Comparison of ENCODE assay signal across 2 cellular contexts in the genomic region with DNA sequence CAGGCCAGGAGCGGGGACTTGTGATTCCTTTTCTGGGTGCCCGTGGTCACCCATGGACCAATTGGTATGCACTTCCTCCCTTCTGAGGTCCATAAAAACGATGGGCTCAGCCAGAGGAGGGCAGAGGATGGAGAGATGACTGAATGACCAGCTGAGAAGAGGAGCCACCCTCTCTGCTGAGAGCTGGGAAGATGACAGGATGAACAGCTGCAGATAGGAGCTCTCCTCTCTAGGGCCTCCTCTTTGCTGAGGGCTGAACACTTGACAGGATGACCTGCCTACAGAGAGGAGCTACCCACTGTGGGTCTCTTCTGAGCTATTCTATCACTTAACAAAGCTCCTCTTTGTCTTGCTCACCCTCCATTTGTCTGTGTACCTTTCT.
TF ChIP-seq lines count a peak whose summit lies in the region.

No MANE protein-coding gene starts in this region.

TF ChIP-seq in HepG2, 621 proteins besides CTCF, POLR2A, EP300 and RAD21:
- TF ChIP-seq ZNF619 (CRISPR knock-in tag; IDR thresholded peaks at IDR 0.05) = no peak
- no peak for TF ChIP-seq PTBP1 (IDR thresholded peaks at IDR 0.05; ENCODE audit: low read depth, low read length, poor library complexity, severe bottlenecking)
- no peak for TF ChIP-seq ZNF790 (CRISPR knock-in tag; IDR thresholded peaks at IDR 0.05; ENCODE audit: borderline replicate concordance)
- TF ChIP-seq TAF15 (IDR thresholded peaks at IDR 0.05; ENCODE audit: low read depth, low read length, poor library complexity, severe bottlenecking) = no peak
- TF ChIP-seq ZNF724P (CRISPR knock-in tag; IDR thresholded peaks at IDR 0.05; ENCODE audit: borderline replicate concordance) = no peak
- TF ChIP-seq ZNF446 (CRISPR knock-in tag; IDR thresholded peaks at IDR 0.05) = no peak
- TF ChIP-seq, protein P1, sequence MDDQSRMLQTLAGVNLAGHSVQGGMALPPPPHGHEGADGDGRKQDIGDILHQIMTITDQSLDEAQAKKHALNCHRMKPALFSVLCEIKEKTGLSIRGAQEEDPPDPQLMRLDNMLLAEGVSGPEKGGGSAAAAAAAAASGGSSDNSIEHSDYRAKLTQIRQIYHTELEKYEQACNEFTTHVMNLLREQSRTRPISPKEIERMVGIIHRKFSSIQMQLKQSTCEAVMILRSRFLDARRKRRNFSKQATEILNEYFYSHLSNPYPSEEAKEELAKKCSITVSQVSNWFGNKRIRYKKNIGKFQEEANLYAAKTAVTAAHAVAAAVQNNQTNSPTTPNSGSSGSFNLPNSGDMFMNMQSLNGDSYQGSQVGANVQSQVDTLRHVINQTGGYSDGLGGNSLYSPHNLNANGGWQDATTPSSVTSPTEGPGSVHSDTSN (CRISPR knock-in tag; IDR thresholded peaks at IDR 0.05; ENCODE audit: borderline replicate concordance) = no peak
- no peak for TF ChIP-seq ZKSCAN8 (CRISPR knock-in tag; IDR thresholded peaks at IDR 0.05; ENCODE audit: borderline replicate concordance)
- TF ChIP-seq ZKSCAN1 (IDR thresholded peaks at IDR 0.05; ENCODE audit: low read length) = no peak
- no peak for TF ChIP-seq ZBTB1 (CRISPR knock-in tag; IDR thresholded peaks at IDR 0.05; ENCODE audit: borderline replicate concordance)
- no peak for TF ChIP-seq GZF1 (CRISPR knock-in tag; IDR thresholded peaks at IDR 0.05)
- no peak for TF ChIP-seq ZNF121 (CRISPR knock-in tag; IDR thresholded peaks at IDR 0.05)
- TF ChIP-seq MTA3 (CRISPR knock-in tag; IDR thresholded peaks at IDR 0.05) = no peak
- TF ChIP-seq GPBP1L1 (CRISPR knock-in tag; IDR thresholded peaks at IDR 0.05) = no peak
- no peak for TF ChIP-seq ZNF792 (CRISPR knock-in tag; IDR thresholded peaks at IDR 0.05)
- TF ChIP-seq ZNF562 (CRISPR knock-in tag; IDR thresholded peaks at IDR 0.05; ENCODE audit: borderline replicate concordance) = no peak
- TF ChIP-seq ZNF83 (CRISPR knock-in tag; IDR thresholded peaks at IDR 0.05; ENCODE audit: borderline replicate concordance) = no peak
- no peak for TF ChIP-seq ZNF292 (CRISPR knock-in tag; IDR thresholded peaks at IDR 0.05; ENCODE audit: borderline replicate concordance, low read depth)
- no peak for TF ChIP-seq SALL2 (CRISPR knock-in tag; IDR thresholded peaks at IDR 0.05)
- TF ChIP-seq ZNF572 (CRISPR knock-in tag; IDR thresholded peaks at IDR 0.05) = no peak
TF ChIP-seq in HepG2: peak in this region for 0.

TF ChIP-seq in H1, 55 proteins besides CTCF, POLR2A, EP300 and RAD21:
- no peak for TF ChIP-seq MAFK (IDR thresholded peaks at IDR 0.05; ENCODE audit: low read depth, low read length)
- no peak for TF ChIP-seq ZNF274 (IDR thresholded peaks at IDR 0.05; ENCODE audit: borderline replicate concordance, extremely low read depth, low read length)
- TF ChIP-seq BCL11A (IDR thresholded peaks at IDR 0.05; ENCODE audit: low read depth in 2 of 2, low read length in 2 of 2) = no peak
- no peak for TF ChIP-seq RBBP5 (IDR thresholded peaks at IDR 0.05; ENCODE audit: borderline replicate concordance, low read depth, low read length)
- no peak for TF ChIP-seq SIN3A (conservative IDR thresholded peaks at IDR 0.05 in 1 of 2, IDR thresholded peaks at IDR 0.05 in 1 of 2; ENCODE audit: low read depth in 1 of 2, low read length in 2 of 2)
- TF ChIP-seq EGR1 (IDR thresholded peaks at IDR 0.05; ENCODE audit: borderline replicate concordance, low read depth, low read length) = no peak
- TF ChIP-seq GTF2F1 (IDR thresholded peaks at IDR 0.05; ENCODE audit: borderline replicate concordance, low read depth, low read length) = no peak
- no peak for TF ChIP-seq KDM4A (IDR thresholded peaks at IDR 0.05; ENCODE audit: low read depth, low read length, severe bottlenecking)
- TF ChIP-seq HDAC6 (IDR thresholded peaks at IDR 0.05; ENCODE audit: low read depth, low read length) = no peak
- TF ChIP-seq ASH2L (IDR thresholded peaks at IDR 0.05; ENCODE audit: low read length) = no peak
- no peak for TF ChIP-seq RNF2 (IDR thresholded peaks at IDR 0.05; ENCODE audit: borderline replicate concordance, low read depth, low read length, missing control alignments, poor library complexity, severe bottlenecking)
- no peak for TF ChIP-seq SIX5 (IDR thresholded peaks at IDR 0.05; ENCODE audit: low read depth, low read length)
- no peak for TF ChIP-seq SRF (IDR thresholded peaks at IDR 0.05; ENCODE audit: low read depth, low read length)
